In the genomic region with DNA sequence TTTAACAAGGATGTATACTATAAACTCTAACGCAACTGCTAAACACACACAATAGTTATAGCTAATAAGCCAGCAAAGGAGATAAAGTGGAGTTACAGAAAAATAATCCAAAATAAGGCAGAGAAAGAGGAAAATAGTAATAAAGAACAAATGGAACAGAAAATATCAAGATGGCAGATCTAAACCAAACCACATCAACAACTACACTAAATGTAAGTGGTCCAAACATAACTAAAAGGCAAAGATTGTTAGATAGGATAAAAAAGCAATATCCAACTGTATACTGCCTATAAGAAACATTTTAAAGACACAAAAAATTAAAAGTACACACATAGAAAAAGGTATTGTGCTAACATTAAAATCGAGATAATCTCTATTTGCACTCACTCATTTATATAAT, we compare ENCODE assay signal across 11 cellular contexts. TPM values are rescaled to one million over a fixed set of nuclear protein-coding genes. Genes with fewer than 3 reads are reported as not detected.
"Had no signal": no experiment of that assay in that cellular context is flagged by ENCODE, and none has a peak within 500 bp of the region (broad histone marks: within the 10 kb centered on the region; RNA-seq: fewer than 3 reads in every experiment).

No MANE protein-coding gene starts in this region.

- H2AFZ ChIP-seq: GM23248, GM23338 had no signal

- H3K4me1 ChIP-seq: HAP-1 had no signal

- FAIRE-seq: H1, H54 had no signal

- DNase-seq: GOT3, H7, H9, HCEC 1CT, HFFc6 had no signal

- H3K27ac Mint-ChIP-seq: GM23338, H9, HFFc6 had no signal

- H3K9ac ChIP-seq: GM23248 had no signal

- H3K4me3 Mint-ChIP-seq: GM23338, H9, HFFc6 had no signal

- ATAC-seq: GM23338, HCT116 had no signal

- H3K4me3 ChIP-seq: GM23248, GM23338, HAP-1 had no signal

- H3K27ac ChIP-seq: GM23248 had no signal

- H3K36me3 ChIP-seq: HAP-1 had no signal

- H3K4me2 ChIP-seq: GM23338 had no signal

RNA-seq across cellular contexts. Expression of a gene that starts 5.6 kb away (rescaled TPM):
- total RNA-seq: GM23248, HFFc6 had no signal
- polyA plus RNA-seq: GM23248 had no signal
